In the genomic region with DNA sequence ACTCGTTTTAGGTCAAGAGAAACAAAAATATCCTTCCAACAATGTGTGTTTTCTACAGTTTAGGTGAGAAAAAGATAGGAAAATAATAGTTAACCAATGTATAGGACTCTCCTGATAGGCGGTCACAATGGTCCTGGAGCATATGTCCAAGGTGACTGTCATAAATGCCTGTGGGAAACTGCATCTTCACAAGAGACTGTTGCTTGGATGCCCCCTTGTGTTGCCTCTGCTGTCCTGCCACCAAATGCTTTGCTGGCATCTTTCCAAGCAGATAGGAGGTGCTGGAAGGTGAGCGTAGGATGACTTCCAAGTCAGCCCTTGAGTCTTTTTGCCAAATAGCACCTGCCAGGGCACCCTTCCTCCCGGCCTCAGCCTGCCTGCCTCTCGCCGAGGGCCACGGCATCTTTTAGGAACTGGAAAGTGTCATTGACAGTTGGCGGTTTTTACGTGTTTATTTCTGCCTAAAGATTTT, we compare ENCODE assay signal across 8 cellular contexts. TPM values are rescaled to one million over a fixed set of nuclear protein-coding genes. Genes with fewer than 3 reads are reported as not detected.
A peak's percentile ranks its signal among the peaks of the same experiment; 100 is the strongest.
DNase-seq lines count a peak whose midpoint lies in the region; ATAC-seq, FAIRE-seq and TF ChIP-seq lines count a peak whose summit lies in the region.

No MANE protein-coding gene starts in this region.

- peaks cover 21% of the 10 kb centered on the region for H3K36me3 Mint-ChIP-seq in HFFc6 (ENCODE audit: low read depth)
- peaks cover 4% of the 10 kb centered on the region for H3K36me3 Mint-ChIP-seq in activated naive CD4-positive, alpha-beta T cell treated with anti-CD3 and anti-CD28 coated beads, Interleukin-2, amount 50 U/mL, for 24 hours

- H3K9me3 Mint-ChIP-seq in HFFc6, result no peaks in the 10 kb centered on the region
- H3K9me3 Mint-ChIP-seq in activated naive CD4-positive, alpha-beta T cell treated with anti-CD3 and anti-CD28 coated beads, Interleukin-2, amount 50 U/mL, for 24 hours, result no peaks in the 10 kb centered on the region

- H3K4me1 ChIP-seq in right atrium auricular region, result peaks cover 0 to 37% of the 10 kb centered on the region in 2 donors

- no peak overlapping the region for H3K4me3 Mint-ChIP-seq in HFFc6
- H3K4me3 Mint-ChIP-seq in activated naive CD4-positive, alpha-beta T cell treated with anti-CD3 and anti-CD28 coated beads, Interleukin-2, amount 50 U/mL, for 24 hours, result peak overlapping the region; percentile 89

- H3K27me3 Mint-ChIP-seq in HFFc6 (ENCODE audit: insufficient read depth), result peaks cover 2% of the 10 kb centered on the region
- no peaks in the 10 kb centered on the region for H3K27me3 Mint-ChIP-seq in activated naive CD4-positive, alpha-beta T cell treated with anti-CD3 and anti-CD28 coated beads, Interleukin-2, amount 50 U/mL, for 24 hours

- DNase-seq in HFFc6 (peak; percentile 39), RCC 7860 (ENCODE audit: low spot score) (peak; percentile 47), right atrium auricular region (ENCODE audit: low spot score) (no peak)
- peak; percentile 45 for DNase-seq in stimulated activated CD4-positive, alpha-beta T cell treated with anti-CD3 and anti-CD28 coated beads, Interleukin-2, amount 100 ng/mL, for 4 hours (ENCODE audit: low read depth)

- TF ChIP-seq CTCF in C4-2B (conservative IDR thresholded peaks at IDR 0.05), result peak; percentile 67
- peak; percentile 68 for TF ChIP-seq CTCF in HFFc6 (IDR thresholded peaks at IDR 0.05)
- TF ChIP-seq CTCF in right atrium auricular region (IDR thresholded peaks at IDR 0.05), result peak; percentile 40 to 68

- no peak overlapping the region; the same call in 1 of the 2 replicates for H3K27ac Mint-ChIP-seq in HFFc6
- H3K27ac Mint-ChIP-seq in activated naive CD4-positive, alpha-beta T cell treated with anti-CD3 and anti-CD28 coated beads, Interleukin-2, amount 50 U/mL, for 24 hours, result peak overlapping the region; percentile 84

- H3K9me3 ChIP-seq in right atrium auricular region, result no peaks in the 10 kb centered on the region

- ATAC-seq in HG03097 (IDR thresholded peaks at IDR 0.05; ENCODE audit: low FRiP score, unreplicated experiment), result no peak
- ATAC-seq in HG03432 (IDR thresholded peaks at IDR 0.05; ENCODE audit: unreplicated experiment), result no peak

- no peak for FAIRE-seq in RCC 7860 (lab: Jason Lieb, UNC)

- H3K27ac ChIP-seq in C4-2B (no peak overlapping the region), right atrium auricular region (peak overlapping the region in 1 of 2 donors; percentile 31)

- H3K27me3 ChIP-seq in right atrium auricular region, result no peaks in the 10 kb centered on the region

- peak overlapping the region in 1 of 2 donors; percentile 40 for H3K4me3 ChIP-seq in right atrium auricular region

- H3K4me1 Mint-ChIP-seq in HFFc6 (ENCODE audit: low read depth), result peaks cover 59% of the 10 kb centered on the region
- H3K4me1 Mint-ChIP-seq in activated naive CD4-positive, alpha-beta T cell treated with anti-CD3 and anti-CD28 coated beads, Interleukin-2, amount 50 U/mL, for 24 hours, result peaks cover 44% of the 10 kb centered on the region

- H3K36me3 ChIP-seq in right atrium auricular region, result peaks cover 4% of the 10 kb centered on the region

RNA-seq across cellular contexts. Expression of a gene that starts 24.1 kb away (rescaled TPM):
- total RNA-seq in HFFc6 (2021; fragmentation: NEBNext Ultra II Directional; extraction: Animal tissue kit (Norgen Biotek cat#: 25700)), result 10 to 100 TPM; 43.9 to 51.3 (median 47.8) TPM
- total RNA-seq in right atrium auricular region, result 10 to 100 TPM; 16.6 to 18.7 TPM
